27 cellular contexts compared by ENCODE assay signal in genomic region chr2:176423819-176424218, GRCh38.
"Had no signal": no experiment of that assay in that cellular context is flagged by ENCODE, and none has a peak within 500 bp of the region (broad histone marks: within the 10 kb centered on the region; RNA-seq: fewer than 3 reads in every experiment).

No MANE protein-coding gene starts in this region.

- H3K36me3 Mint-ChIP-seq: immature natural killer cell; natural killer cell; stimulated activated effector memory CD8-positive, alpha-beta T cell treated with anti-CD3 and anti-CD28 coated beads, Interleukin-12 subunit alpha, Interleukin-12 subunit beta, amount 100 ng/mL, for 72 hours had no signal

- H3K27ac Mint-ChIP-seq: effector memory CD8-positive, alpha-beta T cell; immature natural killer cell; natural killer cell; stimulated activated effector memory CD8-positive, alpha-beta T cell treated with anti-CD3 and anti-CD28 coated beads, Interleukin-12 subunit alpha, Interleukin-12 subunit beta, amount 100 ng/mL, for 72 hours had no signal

- ATAC-seq: effector memory CD8-positive, alpha-beta T cell; heart right ventricle; left colon; left ventricle myocardium superior; lower lobe of right lung; natural killer cell; pancreas; stimulated activated effector memory CD8-positive, alpha-beta T cell treated with anti-CD3 and anti-CD28 coated beads, Interleukin-12 subunit alpha, Interleukin-12 subunit beta, amount 100 ng/mL, for 72 hours had no signal

- H3K9me3 ChIP-seq: esophagus squamous epithelium, heart right ventricle, lower lobe of right lung, neutrophil, pancreas, right atrium auricular region, sigmoid colon, stomach, thyroid gland, vagina had no signal

- H3K4me3 ChIP-seq: esophagus squamous epithelium, heart right ventricle, lower lobe of right lung, pancreas, right atrium auricular region, sigmoid colon, stomach, thyroid gland, vagina had no signal

- H3K4me1 Mint-ChIP-seq: immature natural killer cell; natural killer cell; neural crest cell; stimulated activated effector memory CD8-positive, alpha-beta T cell treated with anti-CD3 and anti-CD28 coated beads, Interleukin-12 subunit alpha, Interleukin-12 subunit beta, amount 100 ng/mL, for 72 hours had no signal

- H3K4me3 Mint-ChIP-seq: effector memory CD8-positive, alpha-beta T cell; immature natural killer cell; natural killer cell; neural crest cell; stimulated activated effector memory CD8-positive, alpha-beta T cell treated with anti-CD3 and anti-CD28 coated beads, Interleukin-12 subunit alpha, Interleukin-12 subunit beta, amount 100 ng/mL, for 72 hours had no signal

- DNase-seq: cortex of kidney; effector memory CD8-positive, alpha-beta T cell; erythroblast; esophagus squamous epithelium; foreskin melanocyte; glutamatergic neuron; heart right ventricle; hypothalamus; immature natural killer cell; islet precursor cell; kidney glomerular epithelial cell; left colon; left ventricle myocardium superior; lower lobe of right lung; natural killer cell; pancreas; sigmoid colon; stimulated activated CD4-positive, alpha-beta T cell treated with anti-CD3 and anti-CD28 coated beads, Interleukin-2, amount 100 ng/mL, for 24 hours; stimulated activated CD4-positive, alpha-beta T cell treated with anti-CD3 and anti-CD28 coated beads, Interleukin-4, amount 100 ng/mL, for 24 hours; stimulated activated naive CD4-positive, alpha-beta T cell treated with Interleukin-2 at 50 U/mL for 16 hours; stomach; thyroid gland had no signal

- H3K4me1 ChIP-seq: heart right ventricle, lower lobe of right lung, pancreas, right atrium auricular region, sigmoid colon, vagina had no signal

- H3K36me3 ChIP-seq: esophagus squamous epithelium, heart right ventricle, lower lobe of right lung, neutrophil, pancreas, right atrium auricular region, sigmoid colon, stomach, thyroid gland, vagina had no signal

- H3K27ac ChIP-seq: esophagus squamous epithelium, heart right ventricle, lower lobe of right lung, neutrophil, pancreas, right atrium auricular region, sigmoid colon, stomach, thyroid gland, vagina had no signal

- H3K9me3 Mint-ChIP-seq: effector memory CD8-positive, alpha-beta T cell; neural crest cell; stimulated activated effector memory CD8-positive, alpha-beta T cell treated with anti-CD3 and anti-CD28 coated beads, Interleukin-12 subunit alpha, Interleukin-12 subunit beta, amount 100 ng/mL, for 72 hours had no signal

- H3K27me3 ChIP-seq: neutrophil, pancreas, right atrium auricular region, sigmoid colon, stomach, thyroid gland, vagina had no signal
